In the genomic region with DNA sequence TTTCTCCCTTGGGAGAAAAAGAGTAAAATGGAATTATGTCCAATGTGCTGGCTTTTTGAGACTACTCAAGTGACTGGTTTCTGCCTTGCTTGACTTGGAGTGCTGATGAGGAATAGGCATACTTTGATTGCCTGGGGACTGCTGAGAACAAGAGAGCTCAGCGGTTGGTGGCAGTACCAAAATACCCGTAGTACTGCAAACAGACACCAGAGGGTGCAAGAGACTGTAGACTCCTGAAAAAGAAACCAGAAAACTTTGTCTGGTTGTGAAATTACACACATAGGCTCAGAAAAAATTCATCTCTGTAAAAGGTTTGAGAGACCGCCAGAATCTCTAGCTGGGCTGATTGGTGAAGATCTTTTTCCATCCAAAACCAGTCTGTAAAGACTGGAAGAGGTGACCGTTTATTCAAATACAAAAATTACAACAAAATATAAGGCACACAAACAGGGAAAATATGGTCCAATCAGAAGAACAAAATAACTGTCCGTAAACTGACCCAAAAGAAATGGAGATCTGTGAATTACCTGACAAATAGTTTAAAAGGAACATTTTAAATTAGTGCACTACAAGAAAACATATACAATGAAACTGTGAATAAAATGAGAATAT, we compare ENCODE assay signal across 8 cellular contexts. TPM values are rescaled to one million over a fixed set of nuclear protein-coding genes. Genes with fewer than 3 reads are reported as not detected.
DNase-seq lines count a peak whose midpoint lies in the region; ATAC-seq and TF ChIP-seq lines count a peak whose summit lies in the region.

No MANE protein-coding gene starts in this region.

- in situ Hi-C loops in HAP-1 (cut with MboI; ENCODE audit: low sequenced_read_pairs): no loop called here

- H3K27me3 ChIP-seq in HAP-1 (ENCODE audit: low read depth): no peaks in the 10 kb centered on the region

- ATAC-seq in SK-N-SH treated with all-trans-retinoic acid at 6 μM for 48 hours (peak; percentile 76), left lobe of liver (peak; percentile 99)

- no peak overlapping the region for H3K4me3 ChIP-seq in HAP-1

- H3K36me3 ChIP-seq in HAP-1 (replicated peaks): no peaks in the 10 kb centered on the region

- H3K4me1 ChIP-seq in HAP-1: no peaks in the 10 kb centered on the region

- peak; percentile 79 for TF ChIP-seq CTCF in LNCAP (IDR thresholded peaks at IDR 0.05)

- peaks cover 2% of the 10 kb centered on the region; the same call in 1 of the 2 replicates for H3K9me3 ChIP-seq in HAP-1

- DNase-seq in activated gamma-delta T cell treated with Interleukin-2 at 50 U/mL for 16 hours: peak; percentile 33
- no peak for DNase-seq in activated gamma-delta T cell (lab: John Stamatoyannopoulos, UW)
- DNase-seq in HAP-1 (ENCODE audit: low spot score in 2 of 2): peak; percentile 58 to 81
- peak; percentile 51 for DNase-seq in brain pericyte (ENCODE audit: low read depth, low spot score)
- peak; percentile 53 for DNase-seq in left lobe of liver (ENCODE audit: low spot score)
- peak; percentile 18 for DNase-seq in stimulated activated naive CD4-positive, alpha-beta T cell treated with Interleukin-2 at 50 U/mL for 16 hours (lab: John Stamatoyannopoulos, UW)

TF ChIP-seq in SK-N-SH treated with all-trans-retinoic acid at 6 μM for 48 hours, 23 proteins besides CTCF, POLR2A, EP300 and RAD21:
- TF ChIP-seq CSDC2 (CRISPR knock-in tag; IDR thresholded peaks at IDR 0.05): 0 out of 2 replicates have a peak, but pooled peaks have one; percentile 21
- TF ChIP-seq ZFP30 (CRISPR knock-in tag; IDR thresholded peaks at IDR 0.05): no peak

RNA-seq across cellular contexts. Expression of a gene that starts 18.5 kb away (rescaled TPM):
- total RNA-seq in left lobe of liver: 1.6 TPM
